Comparison of ENCODE assay signal across 8 cellular contexts in genomic region chr9:35814841-35815543, GRCh38. TPM values are rescaled to one million over a fixed set of nuclear protein-coding genes. Genes with fewer than 3 reads are reported as not detected.
A peak's percentile ranks its signal among the peaks of the same experiment; 100 is the strongest.
DNase-seq lines count a peak whose midpoint lies in the region; ATAC-seq and TF ChIP-seq lines count a peak whose summit lies in the region.

HINT2 (minus strand) TSS chr9:35815042; CDS start chr9:35814979, 63 bp downstream.

- H3K9me3 Mint-ChIP-seq in progenitor cell of endocrine pancreas (ENCODE audit: low read depth), result peaks cover 3% of the 10 kb centered on the region

- intact Hi-C loops in left cardiac atrium (cut with DNase I), result loop anchor here in 1 of 2 donors (2.0 kb wide), 1 partner anchor 14 kb away; the partner anchor contains the start of genes FAM221B and TMEM8B

- peaks cover 29% of the 10 kb centered on the region for H3K4me1 Mint-ChIP-seq in T-helper 17 cell
- peaks cover 21% of the 10 kb centered on the region for H3K4me1 Mint-ChIP-seq in progenitor cell of endocrine pancreas (ENCODE audit: low read depth)

- no peaks in the 10 kb centered on the region for H3K36me3 Mint-ChIP-seq in T-helper 17 cell (ENCODE audit: low read depth)
- H3K36me3 Mint-ChIP-seq in progenitor cell of endocrine pancreas (ENCODE audit: insufficient read depth), result no peaks in the 10 kb centered on the region

- H3K27ac Mint-ChIP-seq in T-helper 17 cell (peak within 1 kb of the TSS; percentile 85), progenitor cell of endocrine pancreas (peak within 1 kb of the TSS; percentile 96)

- peak; percentile 80 for ATAC-seq in HG02885 (IDR thresholded peaks at IDR 0.05; ENCODE audit: poor library complexity, unreplicated experiment)
- ATAC-seq in T-helper 17 cell, result peak; percentile 79
- peak; percentile 94 to 96 for ATAC-seq in left cardiac atrium

- peak; percentile 94 for TF ChIP-seq POLR2A in GM15510 (IDR thresholded peaks at IDR 0.05; ENCODE audit: borderline replicate concordance, extremely low read depth, insufficient read length)

- H3K9me3 ChIP-seq in T-helper 17 cell (ENCODE audit: control insufficient read depth, low read length, poor library complexity, severe bottlenecking), result no peaks in the 10 kb centered on the region

- H3K4me3 Mint-ChIP-seq in T-helper 17 cell, result peak within 1 kb of the TSS; percentile 96
- H3K4me3 Mint-ChIP-seq in progenitor cell of endocrine pancreas (ENCODE audit: low read depth), result peak within 1 kb of the TSS; percentile 90

- H3K27me3 Mint-ChIP-seq in T-helper 17 cell (peaks cover 10% of the 10 kb centered on the region), progenitor cell of endocrine pancreas (no peaks in the 10 kb centered on the region)

- DNase-seq in NCI-H1694 treated with DMSO at 0.1 percent for 48 hours (lab: John Stamatoyannopoulos, UW) (peak; percentile 100), T-helper 17 cell (peak; percentile 91 to 95 (median 92)), amygdala (lab: John Stamatoyannopoulos, UW) (peak; percentile 28 to 99 (median 94)), left cardiac atrium (peak; percentile 96), progenitor cell of endocrine pancreas (ENCODE audit: low spot score, unreplicated experiment) (peak; percentile 95), ureter (ENCODE audit: low spot score) (peak; percentile 97)

- TF ChIP-seq CTCF in progenitor cell of endocrine pancreas (IDR thresholded peaks at IDR 0.05; ENCODE audit: unreplicated experiment), result no peak

RNA-seq across cellular contexts. Expression of gene HINT2, which starts in this region (rescaled TPM):
- total RNA-seq in T-helper 17 cell, result 10 to 100 TPM; 15.0 to 20.5 TPM
- total RNA-seq in left cardiac atrium, result 10 to 100 TPM; 53.4 to 54.3 TPM
- 37.7 and 41.5 TPM in 2 replicates for total RNA-seq in progenitor cell of endocrine pancreas
- total RNA-seq in ureter, result 40.5 TPM

Comparison
In these comparisons a context has a peak if more than half of its experiments do, and no peak if none do; other contexts are left out.
1. Peak in every context shown above with its lines: DNase-seq and ATAC-seq.